Comparison of ENCODE assay signal across 1 cellular context in the genomic region with DNA sequence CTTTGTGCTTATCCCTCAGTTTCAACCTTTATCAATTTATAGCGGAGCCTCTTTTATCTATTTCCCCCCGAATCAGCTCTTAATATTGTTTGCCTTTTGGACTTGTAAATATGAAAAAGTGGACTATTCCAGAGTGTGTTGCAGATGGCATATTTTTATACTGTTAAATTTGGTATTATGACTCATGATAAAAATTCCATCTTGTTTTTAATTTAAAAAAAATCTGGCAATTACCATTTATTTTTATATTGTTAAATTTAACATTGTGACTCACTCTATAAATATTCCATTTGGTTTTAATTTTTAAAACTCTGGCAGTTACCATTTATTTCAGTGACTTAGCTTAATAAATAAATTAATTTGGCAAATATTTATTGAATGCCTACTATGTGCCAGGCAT.
TF ChIP-seq lines count a peak whose summit lies in the region.

No MANE protein-coding gene starts in this region.

TF ChIP-seq in IMR-90, 13 proteins besides CTCF, POLR2A, EP300 and RAD21:
- TF ChIP-seq FOS (IDR thresholded peaks at IDR 0.05; ENCODE audit: low read depth, low read length): no peak
- TF ChIP-seq, protein P1, sequence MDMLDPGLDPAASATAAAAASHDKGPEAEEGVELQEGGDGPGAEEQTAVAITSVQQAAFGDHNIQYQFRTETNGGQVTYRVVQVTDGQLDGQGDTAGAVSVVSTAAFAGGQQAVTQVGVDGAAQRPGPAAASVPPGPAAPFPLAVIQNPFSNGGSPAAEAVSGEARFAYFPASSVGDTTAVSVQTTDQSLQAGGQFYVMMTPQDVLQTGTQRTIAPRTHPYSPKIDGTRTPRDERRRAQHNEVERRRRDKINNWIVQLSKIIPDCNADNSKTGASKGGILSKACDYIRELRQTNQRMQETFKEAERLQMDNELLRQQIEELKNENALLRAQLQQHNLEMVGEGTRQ (IDR thresholded peaks at IDR 0.05; ENCODE audit: low read depth, low read length): no peak
- TF ChIP-seq MAFK (IDR thresholded peaks at IDR 0.05; ENCODE audit: low read depth, low read length): no peak
